ENCODE assay signal across 24 cellular contexts in the genomic region with DNA sequence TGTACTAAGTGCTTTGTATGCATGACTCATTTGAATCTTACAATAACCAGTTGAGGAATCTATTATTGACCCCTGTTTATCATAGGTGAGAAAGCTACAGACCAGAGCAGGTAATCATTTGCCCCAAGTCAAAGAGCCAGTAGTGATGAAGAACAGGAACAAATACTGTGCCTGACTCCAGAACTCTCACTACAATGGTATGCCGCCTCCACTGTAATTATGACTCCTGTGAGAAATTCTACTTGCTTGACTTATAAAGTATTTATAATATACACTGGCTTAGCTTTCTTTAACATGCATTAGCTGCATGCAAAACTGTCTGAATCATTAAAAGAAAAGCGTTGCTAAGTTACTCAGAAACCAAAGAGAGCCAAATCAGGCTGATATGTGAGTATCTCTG.
A peak's percentile ranks its signal among the peaks of the same experiment; 100 is the strongest.
DNase-seq lines count a peak whose midpoint lies in the region; ATAC-seq, FAIRE-seq and TF ChIP-seq lines count a peak whose summit lies in the region.
"Had no signal": no experiment of that assay in that cellular context is flagged by ENCODE, and none has a peak within 500 bp of the region (broad histone marks: within the 10 kb centered on the region; RNA-seq: fewer than 3 reads in every experiment).

No MANE protein-coding gene starts in this region.

- no peaks in the 10 kb centered on the region for H3K9me3 ChIP-seq in A549
- no peaks in the 10 kb centered on the region for H3K9me3 ChIP-seq in astrocyte (ENCODE audit: insufficient read depth, low read depth, low read length)
- H3K9me3 ChIP-seq in heart right ventricle, result no peaks in the 10 kb centered on the region
- no peaks in the 10 kb centered on the region for H3K9me3 ChIP-seq in testis
- H3K9me3 ChIP-seq: prostate gland, stomach had no signal

- ATAC-seq in A549 (peak in 1 of 2 experiments; percentile 54; a peak in 3 of 6 replicates), HG02571 (IDR thresholded peaks at IDR 0.05; ENCODE audit: unreplicated experiment) (no peak), heart right ventricle (no peak)
- ATAC-seq: effector memory CD8-positive, alpha-beta T cell; HCT116; left colon; Right ventricle myocardium inferior had no signal

- H3K4me1 Mint-ChIP-seq in HFFc6 (ENCODE audit: low read depth) (peaks cover 86% of the 10 kb centered on the region), astrocyte (ENCODE audit: low read depth, unreplicated experiment) (peaks cover 22% of the 10 kb centered on the region)
- H3K4me1 Mint-ChIP-seq: CD4-positive, CD25-positive, alpha-beta regulatory T cell had no signal

- TF ChIP-seq EP300 in A549 (IDR thresholded peaks at IDR 0.05), result no peak

- H3K4me1 ChIP-seq in A549 (peaks cover 61% of the 10 kb centered on the region), astrocyte (ENCODE audit: insufficient read depth, low read length) (peaks cover 7% of the 10 kb centered on the region), heart right ventricle (no peaks in the 10 kb centered on the region), testis (no peaks in the 10 kb centered on the region)
- H3K4me1 ChIP-seq: prostate gland had no signal

- H3K36me3 Mint-ChIP-seq in HFFc6 (ENCODE audit: low read depth) (peaks cover 2% of the 10 kb centered on the region; the same call in 1 of the 2 replicates), astrocyte (ENCODE audit: low read depth, unreplicated experiment) (no peaks in the 10 kb centered on the region)
- H3K36me3 Mint-ChIP-seq: CD4-positive, CD25-positive, alpha-beta regulatory T cell had no signal

- peak in 1 of 2 experiments; percentile 29 for DNase-seq in A549 (ENCODE audit: low read depth in 1 of 2, low spot score in 1 of 2)
- DNase-seq in HFFc6, result peak; percentile 90
- DNase-seq in astrocyte (ENCODE audit: low read depth), result peak; percentile 78
- peak; percentile 52 to 66 for DNase-seq in foreskin fibroblast
- no peak for DNase-seq in heart right ventricle
- no peak for DNase-seq in RPMI8226
- DNase-seq in testis, result no peak
- DNase-seq: activated gamma-delta T cell treated with Interleukin-2 at 50 U/mL for 16 hours; amygdala; CD4-positive, CD25-positive, alpha-beta regulatory T cell; effector memory CD8-positive, alpha-beta T cell; KG1; left colon; NCI-H1092; NCI-H2029 treated with DMSO at 0.1 percent for 48 hours; NCI-H510A; stimulated activated CD4-positive, alpha-beta T cell treated with anti-CD3 and anti-CD28 coated beads, Interleukin-4, amount 100 ng/mL, for 24 hours; stomach had no signal

- H3K27me3 Mint-ChIP-seq in HFFc6 (ENCODE audit: insufficient read depth) (no peaks in the 10 kb centered on the region; the same call in 1 of the 2 replicates), astrocyte (ENCODE audit: low read depth, unreplicated experiment) (no peaks in the 10 kb centered on the region)

- no peak overlapping the region for H3K9ac ChIP-seq in astrocyte (ENCODE audit: low read length)

- H3K4me3 Mint-ChIP-seq in HFFc6, result peak overlapping the region; percentile 60; the same call in 1 of the 2 replicates
- H3K4me3 Mint-ChIP-seq in astrocyte (ENCODE audit: unreplicated experiment), result no peak overlapping the region
- H3K4me3 Mint-ChIP-seq: CD4-positive, CD25-positive, alpha-beta regulatory T cell; effector memory CD8-positive, alpha-beta T cell had no signal

- no peak for TF ChIP-seq RAD21 in A549 (conservative IDR thresholded peaks at IDR 0.05 in 1 of 2, IDR thresholded peaks at IDR 0.05 in 1 of 2)

- H3K9me3 Mint-ChIP-seq in HFFc6, result no peaks in the 10 kb centered on the region
- no peaks in the 10 kb centered on the region for H3K9me3 Mint-ChIP-seq in astrocyte (ENCODE audit: unreplicated experiment)
- H3K9me3 Mint-ChIP-seq: CD4-positive, CD25-positive, alpha-beta regulatory T cell; effector memory CD8-positive, alpha-beta T cell had no signal

- H2AFZ ChIP-seq in astrocyte (ENCODE audit: low read depth, low read length), result no peak overlapping the region

- no peak for TF ChIP-seq CTCF in A549 (IDR thresholded peaks at IDR 0.05)
- no peak for TF ChIP-seq CTCF in HFFc6 (IDR thresholded peaks at IDR 0.05)
- no peak for TF ChIP-seq CTCF in astrocyte (IDR thresholded peaks at IDR 0.05; ENCODE audit: insufficient read depth, low read depth, low read length)
- TF ChIP-seq CTCF in foreskin fibroblast (IDR thresholded peaks at IDR 0.05; ENCODE audit: low read depth, low read length), result no peak
- no peak for TF ChIP-seq CTCF in heart right ventricle (IDR thresholded peaks at IDR 0.05)
- no peak for TF ChIP-seq CTCF in testis (IDR thresholded peaks at IDR 0.05)

- POLR2A ChIA-PET in A549 (lab: Yijun Ruan, JAX), result no interaction called here

- H3K36me3 ChIP-seq in astrocyte (ENCODE audit: insufficient read depth, low read length) (no peaks in the 10 kb centered on the region), heart right ventricle (no peaks in the 10 kb centered on the region), testis (ENCODE audit: low read depth, missing control alignments) (no peaks in the 10 kb centered on the region)
- H3K36me3 ChIP-seq: prostate gland, stomach had no signal

- CTCF ChIA-PET in A549 (lab: Yijun Ruan, JAX), result interaction anchor here (0.6 to 1.3 kb wide), 3 partner anchors 9 to 170 kb away, joined by 3 to 4 read pairs (median 4); no protein-coding TSS in a partner anchor

- H3K27me3 ChIP-seq in astrocyte (ENCODE audit: insufficient read depth, low read length) (no peaks in the 10 kb centered on the region), heart right ventricle (peaks cover 0 to 21% (median 5%) of the 10 kb centered on the region in 7 donors), testis (no peaks in the 10 kb centered on the region)
- H3K27me3 ChIP-seq: stomach had no signal

- H3K27ac ChIP-seq in A549, result peak overlapping the region; percentile 80 to 87; a peak in 5 of 6 replicates
- H3K27ac ChIP-seq in astrocyte (ENCODE audit: low read depth, low read length), result no peak overlapping the region
- no peak overlapping the region for H3K27ac ChIP-seq in heart right ventricle
- no peak overlapping the region for H3K27ac ChIP-seq in testis
- H3K27ac ChIP-seq: prostate gland, stomach, VCaP had no signal

- FAIRE-seq in A549 (lab: Jason Lieb, UNC) (no peak), astrocyte (lab: Jason Lieb, UNC) (no peak)
- FAIRE-seq: frontal cortex had no signal

- WGBS in A549 (ENCODE audit: missing lambda C conversion rate), result 37% methylated on average over 2 of the region's 2 CpGs
- 91 to 95% methylated on average over 2 of the region's 2 CpGs for WGBS in heart right ventricle, 2 donors
- WGBS in testis, 2 donors, result 85 to 91% methylated on average over 2 of the region's 2 CpGs

- H3K79me2 ChIP-seq in astrocyte (ENCODE audit: insufficient read depth, low read length), result no peaks in the 10 kb centered on the region

- H3K4me3 ChIP-seq in A549, result no peak overlapping the region
- H3K4me3 ChIP-seq in astrocyte (ENCODE audit: insufficient read depth, low read depth, low read length), result no peak overlapping the region
- H3K4me3 ChIP-seq in foreskin fibroblast (ENCODE audit: low read depth in 1 of 2, low read length in 2 of 2), result no peak overlapping the region
- no peak overlapping the region for H3K4me3 ChIP-seq in heart right ventricle
- no peak overlapping the region for H3K4me3 ChIP-seq in testis
- H3K4me3 ChIP-seq: prostate gland, stomach had no signal

- TF ChIP-seq POLR2A in A549 (IDR thresholded peaks at IDR 0.05; ENCODE audit: low read length) (no peak), testis (IDR thresholded peaks at IDR 0.05) (no peak)

- intact Hi-C loops in heart right ventricle (cut with DNase I) (loop anchor here in 1 of 10 donors (10.0 kb wide), 1 partner anchor 178 kb away; no protein-coding TSS in a partner anchor), testis (cut with DNase I; ENCODE audit: low total_unique reads) (no loop called here)

- H4K20me1 ChIP-seq in astrocyte (ENCODE audit: insufficient read depth, low read length), result no peaks in the 10 kb centered on the region

- peak overlapping the region; percentile 87; the same call in 2 of the 3 replicates for H3K4me2 ChIP-seq in A549
- peak overlapping the region; percentile 1 for H3K4me2 ChIP-seq in astrocyte (ENCODE audit: low read length)

- peak overlapping the region; percentile 95 for H3K27ac Mint-ChIP-seq in HFFc6
- H3K27ac Mint-ChIP-seq in astrocyte (ENCODE audit: unreplicated experiment), result no peak overlapping the region
- H3K27ac Mint-ChIP-seq: CD4-positive, CD25-positive, alpha-beta regulatory T cell; effector memory CD8-positive, alpha-beta T cell had no signal

TF ChIP-seq in A549, 52 proteins besides CTCF, POLR2A, EP300 and RAD21:
- TF ChIP-seq FOSL2 (IDR thresholded peaks at IDR 0.05) (no peak), FOSL2 (CRISPR knock-in tag; IDR thresholded peaks at IDR 0.05) (peak; percentile 58), MYC (IDR thresholded peaks at IDR 0.05; ENCODE audit: borderline replicate concordance, low read length) (no peak)
TF ChIP-seq in A549: peak in this region for 1.

Comparison
In these comparisons a context has a peak if more than half of its experiments do, and no peak if none do; other contexts are left out.
1. DNase-seq: peak in HFFc6 (single experiment), astrocyte (single experiment) and foreskin fibroblast (2 of 2); none in heart right ventricle (0 of 2), RPMI8226 (single experiment) and testis (single experiment).
2. H3K27ac ChIP-seq: peak in A549 (2 of 2); none in astrocyte (single experiment), heart right ventricle (0 of 10) and testis (0 of 2).